Comparison of ENCODE assay signal across 23 cellular contexts in genomic region chr1:60878323-60878722, GRCh38.
"Had no signal": no experiment of that assay in that cellular context is flagged by ENCODE, and none has a peak within 500 bp of the region (broad histone marks: within the 10 kb centered on the region; RNA-seq: fewer than 3 reads in every experiment).

No MANE protein-coding gene starts in this region.

- H3K36me3 Mint-ChIP-seq: activated CD8-positive, alpha-beta memory T cell treated with anti-CD3 and anti-CD28 coated beads, Interleukin-2, amount 10 ng/mL, durations not matched to agents 7 days and 5 days; activated naive CD8-positive, alpha-beta T cell; brain; WTC11 had no signal

- H3K4me1 ChIP-seq: SJSA1 had no signal

- H3K4me3 Mint-ChIP-seq: activated CD4-positive, alpha-beta T cell treated with anti-CD3 and anti-CD28 coated beads, Interleukin-2, amount 10 ng/mL, durations not matched to agents 24 days and 14 days; activated CD8-positive, alpha-beta memory T cell treated with anti-CD3 and anti-CD28 coated beads, Interleukin-2, amount 10 ng/mL, durations not matched to agents 7 days and 5 days; activated naive CD4-positive, alpha-beta T cell treated with anti-CD3 and anti-CD28 coated beads for 36 hours; activated naive CD8-positive, alpha-beta T cell; activated T-cell treated with anti-CD3 and anti-CD28 coated beads, Interleukin-2, amount 50 U/mL, for 4 hours; activated T-helper 17 cell treated with anti-CD3 and anti-CD28 coated beads, Interleukin-2, amount 50 U/mL, for 72 hours; brain; T-helper 1 cell treated with Interleukin-12 subunit alpha and Interleukin-12 subunit beta and Interleukin-4 antibody, amounts not matched to agents 30 μg/mL and 1 μg/mL, for 36 hours; WTC11 had no signal

- H3K4me3 ChIP-seq: SJSA1 had no signal

- H3K9me3 ChIP-seq: SJSA1 had no signal

- H3K4me1 Mint-ChIP-seq: activated CD4-positive, alpha-beta T cell treated with anti-CD3 and anti-CD28 coated beads, Interleukin-2, amount 10 ng/mL, durations not matched to agents 24 days and 14 days; activated CD8-positive, alpha-beta memory T cell treated with anti-CD3 and anti-CD28 coated beads, Interleukin-2, amount 10 ng/mL, durations not matched to agents 7 days and 5 days; activated T-helper 17 cell treated with anti-CD3 and anti-CD28 coated beads, Interleukin-2, amount 50 U/mL, for 72 hours had no signal

- DNase-seq: activated CD4-positive, alpha-beta T cell treated with anti-CD3 and anti-CD28 coated beads for 1 hour; activated CD4-positive, alpha-beta T cell treated with anti-CD3 and anti-CD28 coated beads, Interleukin-2, amount 10 ng/mL, durations not matched to agents 24 days and 14 days; activated CD4-positive, alpha-beta T cell treated with anti-CD3 and anti-CD28 coated beads, Interleukin-2, amount 50 U/mL, for 48 hours; activated CD8-positive, alpha-beta memory T cell treated with anti-CD3 and anti-CD28 coated beads, Interleukin-2, amount 10 ng/mL, durations not matched to agents 7 days and 5 days; activated gamma-delta T cell; activated naive CD4-positive, alpha-beta T cell treated with anti-CD3 and anti-CD28 coated beads for 36 hours; activated T-cell treated with anti-CD3 and anti-CD28 coated beads, Interleukin-2, amount 50 U/mL, for 4 hours; amygdala; caudate nucleus; MM.1S; NCI-H1105; NCI-H1436; NCI-H1694 treated with DMSO at 0.1 percent for 48 hours; NCI-H2029 treated with DMSO at 0.1 percent for 48 hours; NCI-H510A treated with DMSO at 0.1 percent for 48 hours; NCI-H69; SHP77 had no signal

- H3K36me3 ChIP-seq: SJSA1 had no signal

- H3K27ac Mint-ChIP-seq: activated CD4-positive, alpha-beta T cell treated with anti-CD3 and anti-CD28 coated beads, Interleukin-2, amount 10 ng/mL, durations not matched to agents 24 days and 14 days; activated CD8-positive, alpha-beta memory T cell treated with anti-CD3 and anti-CD28 coated beads, Interleukin-2, amount 10 ng/mL, durations not matched to agents 7 days and 5 days; activated naive CD4-positive, alpha-beta T cell treated with anti-CD3 and anti-CD28 coated beads for 36 hours; activated naive CD8-positive, alpha-beta T cell; activated T-helper 17 cell treated with anti-CD3 and anti-CD28 coated beads, Interleukin-2, amount 50 U/mL, for 72 hours; brain; T-helper 1 cell treated with Interleukin-12 subunit alpha and Interleukin-12 subunit beta and Interleukin-4 antibody, amounts not matched to agents 30 μg/mL and 1 μg/mL, for 36 hours; WTC11 had no signal

- H3K9me3 Mint-ChIP-seq: activated CD4-positive, alpha-beta T cell treated with anti-CD3 and anti-CD28 coated beads, Interleukin-2, amount 10 ng/mL, durations not matched to agents 24 days and 14 days; activated naive CD4-positive, alpha-beta T cell treated with anti-CD3 and anti-CD28 coated beads for 36 hours; activated T-cell treated with anti-CD3 and anti-CD28 coated beads, Interleukin-2, amount 50 U/mL, for 4 hours; activated T-helper 17 cell treated with anti-CD3 and anti-CD28 coated beads, Interleukin-2, amount 50 U/mL, for 72 hours; brain; T-helper 1 cell treated with Interleukin-12 subunit alpha and Interleukin-12 subunit beta and Interleukin-4 antibody, amounts not matched to agents 30 μg/mL and 1 μg/mL, for 36 hours; WTC11 had no signal

- H3K27ac ChIP-seq: SJSA1 had no signal

- H3K27me3 ChIP-seq: SJSA1 had no signal

- ATAC-seq: activated CD8-positive, alpha-beta memory T cell treated with anti-CD3 and anti-CD28 coated beads, Interleukin-2, amount 10 ng/mL, durations not matched to agents 7 days and 5 days; activated T-cell treated with anti-CD3 and anti-CD28 coated beads, Interleukin-2, amount 50 U/mL, for 4 hours; activated T-helper 17 cell treated with anti-CD3 and anti-CD28 coated beads, Interleukin-2, amount 50 U/mL, for 72 hours; WTC11 had no signal
